ENCODE assay signal across 13 cellular contexts in genomic region chr6:35490821-35491557, GRCh38. TPM values are rescaled to one million over a fixed set of nuclear protein-coding genes. Genes with fewer than 3 reads are reported as not detected.
DNase-seq lines count a peak whose midpoint lies in the region; ATAC-seq and TF ChIP-seq lines count a peak whose summit lies in the region.
"Had no signal": no experiment of that assay in that cellular context is flagged by ENCODE, and none has a peak within 500 bp of the region (broad histone marks: within the 10 kb centered on the region; RNA-seq: fewer than 3 reads in every experiment).

No MANE protein-coding gene starts in this region.

- H3K27me3 ChIP-seq in HUES6 (ENCODE audit: control insufficient read depth, insufficient read depth, low read length) (no peaks in the 10 kb centered on the region), colonic mucosa (no peaks in the 10 kb centered on the region), muscle layer of duodenum (ENCODE audit: low read depth, low read length) (no peaks in the 10 kb centered on the region), thyroid gland (no peaks in the 10 kb centered on the region)
- H3K27me3 ChIP-seq: foreskin keratinocyte had no signal

- TF ChIP-seq CTCF in colonic mucosa (IDR thresholded peaks at IDR 0.05), result no peak
- no peak for TF ChIP-seq CTCF in thyroid gland (IDR thresholded peaks at IDR 0.05)

- ATAC-seq in GM19452 (IDR thresholded peaks at IDR 0.05; ENCODE audit: unreplicated experiment), result no peak
- no peak for ATAC-seq in GM18867 (IDR thresholded peaks at IDR 0.05; ENCODE audit: unreplicated experiment)
- ATAC-seq: foreskin keratinocyte had no signal

- H3K4me3 ChIP-seq in HUES6 (ENCODE audit: low read depth, low read length) (peak overlapping the region; percentile 64), colonic mucosa (no peak overlapping the region), muscle layer of duodenum (ENCODE audit: low read depth in 1 of 2, low read length in 2 of 2) (peak overlapping the region in 1 of 2 donors; percentile 41), thyroid gland (replicated peaks in 1 of 3) (no peak overlapping the region)

- H3K9ac ChIP-seq in HUES6 (ENCODE audit: low read length), result peak overlapping the region; percentile 88
- H3K9ac ChIP-seq in colonic mucosa (ENCODE audit: low read depth in 2 of 2, low read length in 2 of 2), result peak overlapping the region; percentile 13 to 34

- H3K27ac ChIP-seq in HUES6 (ENCODE audit: low read depth, low read length) (peak overlapping the region; percentile 92; the same call in 1 of the 2 replicates), colonic mucosa (peak overlapping the region; percentile 65), muscle layer of duodenum (ENCODE audit: low read length) (peak overlapping the region; percentile 81), thyroid gland (peak overlapping the region in 2 of 3 donors; percentile 16 to 46)
- H3K27ac ChIP-seq: foreskin keratinocyte had no signal

- H3K9me3 ChIP-seq in HUES6 (ENCODE audit: control insufficient read depth, insufficient read depth, low read depth, low read length), result no peaks in the 10 kb centered on the region
- no peaks in the 10 kb centered on the region for H3K9me3 ChIP-seq in colonic mucosa
- no peaks in the 10 kb centered on the region for H3K9me3 ChIP-seq in muscle layer of duodenum (ENCODE audit: control insufficient read depth in 1 of 2, low read length in 2 of 2)
- no peaks in the 10 kb centered on the region for H3K9me3 ChIP-seq in thyroid gland

- TF ChIP-seq POLR2A in thyroid gland (IDR thresholded peaks at IDR 0.05), result no peak

- 57 to 62% methylated on average over 8 of the region's 8 CpGs for WGBS in thyroid gland, 2 donors

- intact Hi-C loops in colonic mucosa (cut with DNase I) (no loop called here), thyroid gland (cut with DNase I) (no loop called here)

- H3K4me1 ChIP-seq in HUES6 (ENCODE audit: control insufficient read depth, insufficient read depth, low read length) (peaks cover 90% of the 10 kb centered on the region), colonic mucosa (peaks cover 37% of the 10 kb centered on the region), muscle layer of duodenum (ENCODE audit: control insufficient read depth in 1 of 2, insufficient read depth in 2 of 2, low read length in 2 of 2) (peaks cover 26 to 72% of the 10 kb centered on the region in 2 donors), thyroid gland (peaks cover 22 to 78% of the 10 kb centered on the region in 2 donors)

- H3K36me3 ChIP-seq in HUES6 (ENCODE audit: control insufficient read depth, insufficient read depth, low read length) (no peaks in the 10 kb centered on the region), colonic mucosa (no peaks in the 10 kb centered on the region), muscle layer of duodenum (ENCODE audit: control insufficient read depth in 1 of 2, insufficient read depth in 2 of 2, low read length in 2 of 2) (no peaks in the 10 kb centered on the region), thyroid gland (no peaks in the 10 kb centered on the region)

- DNase-seq in colonic mucosa (no peak), thyroid gland (no peak), dedifferentiated amniotic fluid mesenchymal stem cell (ENCODE audit: extremely low spot score) (no peak), DMS153 treated with DMSO at 0.1 percent for 48 hours (lab: John Stamatoyannopoulos, UW; ENCODE audit: unreplicated experiment) (no peak)
- DNase-seq: activated B cell treated with CpG ODN at 0.5 μM for 24 hours; foreskin keratinocyte; stimulated activated naive CD8-positive, alpha-beta T cell treated with anti-CD3 and anti-CD28 coated beads, Interleukin-15, amount 100 ng/mL, for 72 hours had no signal

RNA-seq across cellular contexts. Expression of gene TEAD3, which starts 5.9 kb away (rescaled TPM):
- total RNA-seq in colonic mucosa, result 10 to 100 TPM; 24.5 to 38.4 TPM
- total RNA-seq in thyroid gland, result 10 to 100 TPM in 3 of 4 donors, 1 to 10 TPM in 1; 9.9 to 17.0 (median 11.2) TPM
- total RNA-seq: mononuclear cell had no signal

RNA-seq across cellular contexts. Expression of gene TULP1, which starts 21.7 kb away (rescaled TPM):
- total RNA-seq in colonic mucosa, result not detected
- not detected for total RNA-seq in thyroid gland
- total RNA-seq: activated B cell treated with CpG ODN at 0.5 μM for 24 hours; activated T-helper 1 cell treated with anti-CD3 and anti-CD28 coated beads, Interleukin-12 subunit alpha, Interleukin-12 subunit beta, Interleukin-2, Interleukin-4 antibody, amounts not matched to agents 30 ng/mL and 10 ng/mL and 1 ng/mL, durations not matched to agents 14 hours and 24 hours and 36 hours; foreskin keratinocyte; mononuclear cell had no signal

RNA-seq across cellular contexts. Expression of gene RPL10A, which starts 22.8 kb away (rescaled TPM):
- total RNA-seq in colonic mucosa (1,000 to 10,000 TPM in 1 of 2 donors, 100 to 1,000 TPM in 1; 998 to 1,213 TPM), thyroid gland (1,000 to 10,000 TPM; 1,123 to 2,881 (median 1,235) TPM)

RNA-seq across cellular contexts. Expression of gene FANCE, which starts 38.9 kb away (rescaled TPM):
- total RNA-seq in colonic mucosa (10 to 100 TPM in 1 of 2 donors, 1 to 10 TPM in 1; 3.7 to 10.7 TPM), thyroid gland (1 to 10 TPM; 4.1 to 6.6 (median 6.2) TPM)

Comparison
In these comparisons a context has a peak if more than half of its experiments do, and no peak if none do; other contexts are left out.
1. H3K27ac ChIP-seq: peak in every context shown above with its lines; median percentile 92 in HUES6; 81 in muscle layer of duodenum; 65 in colonic mucosa; 31 in thyroid gland.